In the genomic region with DNA sequence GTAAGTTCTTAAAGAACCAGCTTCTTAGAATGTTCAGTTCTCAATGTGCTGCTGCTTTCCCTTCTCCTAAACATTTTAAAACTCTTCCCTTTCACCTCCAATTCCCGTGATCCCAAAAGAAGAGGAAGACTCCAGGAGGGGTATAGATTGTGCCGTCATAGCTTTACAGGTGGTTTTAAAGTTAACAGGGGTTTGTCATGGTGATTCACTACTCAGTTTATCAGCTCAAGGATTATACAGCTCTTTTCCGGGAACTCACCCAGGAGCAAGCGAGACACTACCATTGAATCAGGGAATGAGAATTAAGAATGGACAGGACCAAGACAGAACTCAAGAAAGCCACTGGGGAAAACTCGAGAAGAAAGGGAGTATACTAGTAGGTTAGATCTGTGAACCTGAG, we compare ENCODE assay signal across 20 cellular contexts.
"Had no signal": no experiment of that assay in that cellular context is flagged by ENCODE, and none has a peak within 500 bp of the region (broad histone marks: within the 10 kb centered on the region; RNA-seq: fewer than 3 reads in every experiment).

No MANE protein-coding gene starts in this region.

- H3K9ac ChIP-seq: parathyroid adenoma had no signal

- DNase-seq: activated CD4-positive, alpha-beta T cell treated with anti-CD3 and anti-CD28 coated beads for 1 hour; activated CD4-positive, alpha-beta T cell treated with anti-CD3 and anti-CD28 coated beads, Interleukin-2, amount 50 U/mL, for 48 hours; activated CD8-positive, alpha-beta memory T cell treated with anti-CD3 and anti-CD28 coated beads, Interleukin-2, amount 10 ng/mL, durations not matched to agents 7 days and 5 days; activated gamma-delta T cell treated with Interleukin-2 at 50 U/mL for 16 hours; activated naive CD8-positive, alpha-beta T cell treated with anti-CD3 and anti-CD28 coated beads, Interleukin-2, amount 10 ng/mL, durations not matched to agents 7 days and 5 days; activated T-cell treated with anti-CD3 and anti-CD28 coated beads, Interleukin-2, amount 50 U/mL, for 24 hours; aorta; effector memory CD4-positive, alpha-beta T cell; heart left ventricle; left colon; lower lobe of right lung; stimulated activated CD4-positive, alpha-beta T cell treated with anti-CD3 and anti-CD28 coated beads, Interleukin-12 subunit alpha, Interleukin-12 subunit beta, amount 100 ng/mL, for 4 hours; stimulated activated CD4-positive, alpha-beta T cell treated with anti-CD3 and anti-CD28 coated beads, Interleukin-2, amount 100 ng/mL, for 24 hours; stimulated activated naive B cell treated with anti-CD40 and anti-IgM and Interleukin-4, amounts not matched to agents 10 μg/mL and 1 μg/mL and 100 μg/mL, for 72 hours had no signal

- H3K27ac Mint-ChIP-seq: activated naive CD8-positive, alpha-beta T cell treated with anti-CD3 and anti-CD28 coated beads, Interleukin-2, amount 10 ng/mL, durations not matched to agents 7 days and 5 days; activated T-cell treated with anti-CD3 and anti-CD28 coated beads, Interleukin-2, amount 50 U/mL, for 24 hours had no signal

- H3K9me3 ChIP-seq: heart left ventricle, lower lobe of right lung, neutrophil, tibial nerve, vagina had no signal

- H2AFZ ChIP-seq: parathyroid adenoma had no signal

- H3K27ac ChIP-seq: epithelial cell of prostate, heart left ventricle, lower lobe of right lung, neutrophil, parathyroid adenoma, tibial nerve, vagina, VCaP had no signal

- H3K4me3 ChIP-seq: heart left ventricle, lower lobe of right lung, tibial nerve, vagina had no signal

- ATAC-seq: activated CD8-positive, alpha-beta memory T cell treated with anti-CD3 and anti-CD28 coated beads, Interleukin-2, amount 10 ng/mL, durations not matched to agents 7 days and 5 days; heart left ventricle; left colon; lower lobe of right lung; stimulated activated naive B cell treated with anti-CD40 and anti-IgM and Interleukin-4, amounts not matched to agents 10 μg/mL and 1 μg/mL and 100 μg/mL, for 72 hours had no signal

- H3K27me3 ChIP-seq: heart left ventricle, neutrophil, tibial nerve, vagina had no signal

- H3K4me1 ChIP-seq: vagina had no signal

- H3K27me3 Mint-ChIP-seq: activated CD8-positive, alpha-beta memory T cell treated with anti-CD3 and anti-CD28 coated beads, Interleukin-2, amount 10 ng/mL, durations not matched to agents 7 days and 5 days; activated naive CD8-positive, alpha-beta T cell treated with anti-CD3 and anti-CD28 coated beads, Interleukin-2, amount 10 ng/mL, durations not matched to agents 7 days and 5 days; activated T-cell treated with anti-CD3 and anti-CD28 coated beads, Interleukin-2, amount 50 U/mL, for 24 hours; stimulated activated naive B cell treated with anti-CD40 and anti-IgM and Interleukin-4, amounts not matched to agents 10 μg/mL and 1 μg/mL and 100 μg/mL, for 72 hours had no signal

- H3K36me3 ChIP-seq: lower lobe of right lung had no signal

- H3K9me3 Mint-ChIP-seq: activated naive CD8-positive, alpha-beta T cell treated with anti-CD3 and anti-CD28 coated beads, Interleukin-2, amount 10 ng/mL, durations not matched to agents 7 days and 5 days; activated T-cell treated with anti-CD3 and anti-CD28 coated beads, Interleukin-2, amount 50 U/mL, for 24 hours; stimulated activated naive B cell treated with anti-CD40 and anti-IgM and Interleukin-4, amounts not matched to agents 10 μg/mL and 1 μg/mL and 100 μg/mL, for 72 hours had no signal

- H3K4me3 Mint-ChIP-seq: activated CD8-positive, alpha-beta memory T cell treated with anti-CD3 and anti-CD28 coated beads, Interleukin-2, amount 10 ng/mL, durations not matched to agents 7 days and 5 days; activated naive CD8-positive, alpha-beta T cell treated with anti-CD3 and anti-CD28 coated beads, Interleukin-2, amount 10 ng/mL, durations not matched to agents 7 days and 5 days; activated T-cell treated with anti-CD3 and anti-CD28 coated beads, Interleukin-2, amount 50 U/mL, for 24 hours; stimulated activated naive B cell treated with anti-CD40 and anti-IgM and Interleukin-4, amounts not matched to agents 10 μg/mL and 1 μg/mL and 100 μg/mL, for 72 hours had no signal

- H3K36me3 Mint-ChIP-seq: stimulated activated naive B cell treated with anti-CD40 and anti-IgM and Interleukin-4, amounts not matched to agents 10 μg/mL and 1 μg/mL and 100 μg/mL, for 72 hours had no signal
